In genomic region chr20:58510921-58511320, GRCh38 we compare ENCODE assay signal across 31 cellular contexts. TPM values are rescaled to one million over a fixed set of nuclear protein-coding genes. Genes with fewer than 3 reads are reported as not detected.
DNase-seq lines count a peak whose midpoint lies in the region; ATAC-seq, FAIRE-seq and TF ChIP-seq lines count a peak whose summit lies in the region.
"Had no signal": no experiment of that assay in that cellular context is flagged by ENCODE, and none has a peak within 500 bp of the region (broad histone marks: within the 10 kb centered on the region; RNA-seq: fewer than 3 reads in every experiment).

No MANE protein-coding gene starts in this region.

- H3K27me3 ChIP-seq in astrocyte (ENCODE audit: insufficient read depth, low read length) = peaks cover 6% of the 10 kb centered on the region

- no peak for TF ChIP-seq CTCF in astrocyte (IDR thresholded peaks at IDR 0.05; ENCODE audit: insufficient read depth, low read depth, low read length)

- H2AFZ ChIP-seq in astrocyte (ENCODE audit: low read depth, low read length) = no peak overlapping the region

- no peak overlapping the region for H3K27ac ChIP-seq in astrocyte (ENCODE audit: low read depth, low read length)
- H3K27ac ChIP-seq: A549, HL-60 had no signal

- ATAC-seq in HG02870 (IDR thresholded peaks at IDR 0.05; ENCODE audit: unreplicated experiment) = no peak
- no peak for ATAC-seq in HG02885 (IDR thresholded peaks at IDR 0.05; ENCODE audit: poor library complexity, unreplicated experiment)
- ATAC-seq: A549; CD8-positive, alpha-beta T cell; PC-3 had no signal

- peaks cover 23% of the 10 kb centered on the region for H4K20me1 ChIP-seq in astrocyte (ENCODE audit: insufficient read depth, low read length)

- H3K4me3 Mint-ChIP-seq in astrocyte (ENCODE audit: unreplicated experiment) = no peak overlapping the region
- H3K4me3 Mint-ChIP-seq: CD8-positive, alpha-beta T cell had no signal

- H3K4me2 ChIP-seq in astrocyte (ENCODE audit: low read length) = peak overlapping the region; percentile 90
- H3K4me2 ChIP-seq: A549 had no signal

- H3K4me1 Mint-ChIP-seq in astrocyte (ENCODE audit: low read depth, unreplicated experiment) = peaks cover 14% of the 10 kb centered on the region

- DNase-seq in HTR-8/SVneo (ENCODE audit: insufficient read length, low spot score) (no peak), astrocyte (ENCODE audit: low read depth) (no peak), mucosa of gallbladder (ENCODE audit: low spot score) (peak; percentile 1), urothelium cell line (ENCODE audit: low spot score) (no peak), kidney tubule cell (ENCODE audit: low spot score) (no peak)
- DNase-seq: AML-193; C1 segment of cervical spinal cord; Caco-2; CD8-positive, alpha-beta T cell; DND-41; Kasumi-1; NCI-H1105; NCI-H1436 treated with DMSO at 0.1 percent for 48 hours; NCI-H1930; NCI-H2107; NCI-H446 treated with DMSO at 0.1 percent for 48 hours; NCI-H526; NCI-H82; NK-92 treated with Interleukin-12 subunit alpha and Interleukin-12 subunit beta, amount 100 ng/mL, for 24 hours; PC-3; SHP77 had no signal

- H3K9me3 ChIP-seq in astrocyte (ENCODE audit: insufficient read depth, low read depth, low read length) = peaks cover 4% of the 10 kb centered on the region

- peaks cover 49% of the 10 kb centered on the region for H3K79me2 ChIP-seq in astrocyte (ENCODE audit: insufficient read depth, low read length)

- H3K4me3 ChIP-seq in astrocyte (ENCODE audit: insufficient read depth, low read depth, low read length) = no peak overlapping the region
- H3K4me3 ChIP-seq: A549, HAP-1 had no signal

- H3K9me3 Mint-ChIP-seq in astrocyte (ENCODE audit: unreplicated experiment) = peaks cover 11% of the 10 kb centered on the region
- H3K9me3 Mint-ChIP-seq: HFFc6 had no signal

- FAIRE-seq in HTR-8/SVneo (lab: Jason Lieb, UNC) (peak; percentile 96), astrocyte (lab: Jason Lieb, UNC) (peak; percentile 5), urothelium cell line (lab: Jason Lieb, UNC) (peak; percentile 68)
- FAIRE-seq: A549, GM12892, GM19239 had no signal

- peaks cover 11% of the 10 kb centered on the region for H3K27me3 Mint-ChIP-seq in astrocyte (ENCODE audit: low read depth, unreplicated experiment)

- no peaks in the 10 kb centered on the region for H3K36me3 ChIP-seq in astrocyte (ENCODE audit: insufficient read depth, low read length)
- H3K36me3 ChIP-seq: HAP-1 had no signal

- H3K27ac Mint-ChIP-seq in astrocyte (ENCODE audit: unreplicated experiment) = no peak overlapping the region
- H3K27ac Mint-ChIP-seq: CD8-positive, alpha-beta T cell; HFFc6 had no signal

- H3K4me1 ChIP-seq in astrocyte (ENCODE audit: insufficient read depth, low read length) = peaks cover 33% of the 10 kb centered on the region
- H3K4me1 ChIP-seq: A549, Caco-2, HAP-1 had no signal

- peaks cover 13% of the 10 kb centered on the region for H3K36me3 Mint-ChIP-seq in astrocyte (ENCODE audit: low read depth, unreplicated experiment)
- H3K36me3 Mint-ChIP-seq: CD8-positive, alpha-beta T cell had no signal

- H3K9ac ChIP-seq in astrocyte (ENCODE audit: low read length) = no peak overlapping the region

RNA-seq across cellular contexts. Expression of gene APCDD1L, which starts 4.3 kb away (rescaled TPM):
- total RNA-seq in astrocyte (16.4 and 23.3 TPM in 2 replicates), mucosa of gallbladder (1.1 TPM)
- total RNA-seq: Caco-2; CD8-positive, alpha-beta T cell; SK-MEL-5; T-helper 1 cell treated with Interleukin-12 subunit alpha and Interleukin-12 subunit beta and Interleukin-4 antibody, amounts not matched to agents 30 ng/mL and 1 ng/mL, for 36 hours had no signal
